In genomic region chr3:195162033-195162669, GRCh38 we compare ENCODE assay signal across 8 cellular contexts.
DNase-seq lines count a peak whose midpoint lies in the region; ATAC-seq and TF ChIP-seq lines count a peak whose summit lies in the region.

No MANE protein-coding gene starts in this region.

- H3K27ac ChIP-seq in sigmoid colon (peak overlapping the region; percentile 32 to 77 (median 68)), tibial nerve (peak overlapping the region in 2 of 4 donors; percentile 38 to 40)

- H3K36me3 ChIP-seq in sigmoid colon (no peaks in the 10 kb centered on the region), tibial nerve (no peaks in the 10 kb centered on the region)

- H3K4me3 Mint-ChIP-seq in brain: no peak overlapping the region

- ATAC-seq in GM19043 (IDR thresholded peaks at IDR 0.05; ENCODE audit: low read depth, unreplicated experiment) (peak; percentile 80), HG03196 (IDR thresholded peaks at IDR 0.05; ENCODE audit: unreplicated experiment) (peak; percentile 55), HG03565 (IDR thresholded peaks at IDR 0.05; ENCODE audit: unreplicated experiment) (no peak)

- intact Hi-C loops in sigmoid colon (cut with DNase I): no loop called here

- TF ChIP-seq CTCF in brain (conservative IDR thresholded peaks at IDR 0.05) (no peak), sigmoid colon (IDR thresholded peaks at IDR 0.05) (no peak), tibial nerve (IDR thresholded peaks at IDR 0.05) (no peak)

- H3K36me3 Mint-ChIP-seq in brain: no peaks in the 10 kb centered on the region

- WGBS in sigmoid colon, 2 donors: 51 to 84% methylated on average over 15 of the region's 15 CpGs
- 56 to 63% methylated on average over 15 of the region's 15 CpGs for WGBS in tibial nerve, 2 donors

- H3K4me1 Mint-ChIP-seq in brain: peaks cover 38% of the 10 kb centered on the region

- TF ChIP-seq EP300 in sigmoid colon (IDR thresholded peaks at IDR 0.05) (no peak), tibial nerve (IDR thresholded peaks at IDR 0.05) (peak in 1 of 2 donors; percentile 55)

- peaks cover 0 to 3% (median 0%) of the 10 kb centered on the region in 5 experiments for H3K9me3 Mint-ChIP-seq in brain

- H3K9me3 ChIP-seq in sigmoid colon (no peaks in the 10 kb centered on the region), tibial nerve (no peaks in the 10 kb centered on the region)

- H3K4me1 ChIP-seq in sigmoid colon (peaks cover 0 to 56% (median 38%) of the 10 kb centered on the region in 4 donors), tibial nerve (peaks cover 0 to 15% (median 5%) of the 10 kb centered on the region in 4 donors)

- no peaks in the 10 kb centered on the region for H3K27me3 Mint-ChIP-seq in brain

- TF ChIP-seq POLR2A in sigmoid colon (IDR thresholded peaks at IDR 0.05) (no peak), tibial nerve (IDR thresholded peaks at IDR 0.05) (no peak)

- peak overlapping the region in 4 of 5 experiments; percentile 37 to 90 (median 76) for H3K27ac Mint-ChIP-seq in brain

- H3K4me3 ChIP-seq in sigmoid colon: no peak overlapping the region
- H3K4me3 ChIP-seq in tibial nerve: no peak overlapping the region

- H3K27me3 ChIP-seq in sigmoid colon (no peaks in the 10 kb centered on the region), tibial nerve (no peaks in the 10 kb centered on the region)

- DNase-seq in sigmoid colon: no peak
- DNase-seq in SIG-M5 treated with dmso at 0.1 percent for 504 hours (lab: John Stamatoyannopoulos, UW; ENCODE audit: unreplicated experiment): no peak
- DNase-seq in tibial nerve (ENCODE audit: low spot score in 2 of 2): no peak
- no peak for DNase-seq in SKM-1 treated with dmso at 0.1 percent for 144 hours (lab: John Stamatoyannopoulos, UW; ENCODE audit: unreplicated experiment)
